7 cellular contexts compared by ENCODE assay signal in genomic region chr19:13031917-13032623, GRCh38. TPM values are rescaled to one million over a fixed set of nuclear protein-coding genes. Genes with fewer than 3 reads are reported as not detected.
DNase-seq lines count a peak whose midpoint lies in the region; ATAC-seq and TF ChIP-seq lines count a peak whose summit lies in the region.

No MANE protein-coding gene starts in this region.

- 21 to 41% methylated on average over 12 of the region's 12 CpGs for WGBS in tibial nerve, 2 donors

- peaks cover 2 to 98% (median 55%) of the 10 kb centered on the region in 4 donors for H3K4me1 ChIP-seq in tibial nerve

- peaks cover 0 to 7% (median 0%) of the 10 kb centered on the region in 3 donors for H3K36me3 ChIP-seq in tibial nerve

- DNase-seq in NCI-H2029 (lab: John Stamatoyannopoulos, UW) (peak; percentile 43), astrocyte of the spinal cord (ENCODE audit: low read depth, low spot score) (peak; percentile 43), left kidney (ENCODE audit: low read depth, low spot score) (peak; percentile 83), tibial nerve (ENCODE audit: low spot score in 2 of 2) (peak in 1 of 2 donors; percentile 46), OCI-M1 (lab: John Stamatoyannopoulos, UW) (no peak)
- DNase-seq in stimulated activated CD8-positive, alpha-beta memory T cell treated with anti-CD3 and anti-CD28 coated beads, Interleukin-4, amount 100 ng/mL, for 48 hours: no peak

- no peak overlapping the region for H3K4me3 ChIP-seq in astrocyte of the spinal cord (ENCODE audit: low read depth, low read length)
- no peak overlapping the region for H3K4me3 ChIP-seq in tibial nerve

- H3K9me3 ChIP-seq in tibial nerve: no peaks in the 10 kb centered on the region

- no peak for TF ChIP-seq CTCF in astrocyte of the spinal cord (IDR thresholded peaks at IDR 0.05; ENCODE audit: low read depth, low read length)
- no peak for TF ChIP-seq CTCF in tibial nerve (IDR thresholded peaks at IDR 0.05)

- peak overlapping the region; percentile 60 to 90 (median 80) for H3K27ac ChIP-seq in tibial nerve

- ATAC-seq in GM19455 (IDR thresholded peaks at IDR 0.05; ENCODE audit: unreplicated experiment): no peak

- in situ Hi-C loops in astrocyte of the spinal cord (cut with HindIII; ENCODE audit: low sequenced_read_pairs): no loop called here

- no peak for TF ChIP-seq POLR2A in tibial nerve (IDR thresholded peaks at IDR 0.05)

- H3K27me3 ChIP-seq in tibial nerve: no peaks in the 10 kb centered on the region

- TF ChIP-seq EP300 in tibial nerve (IDR thresholded peaks at IDR 0.05): peak in 1 of 2 donors; percentile 14

RNA-seq across cellular contexts. Expression of gene NFIX, which starts 36.8 kb away (rescaled TPM):
- total RNA-seq in tibial nerve: 10 to 100 TPM; 39.8 to 55.8 (median 48.2) TPM

Comparison
In these comparisons a context has a peak if more than half of its experiments do, and no peak if none do; other contexts are left out.
1. DNase-seq: peak in NCI-H2029 (single experiment), astrocyte of the spinal cord (single experiment) and left kidney (single experiment); none in stimulated activated CD8-positive, alpha-beta memory T cell treated with anti-CD3 and anti-CD28 coated beads, Interleukin-4, amount 100 ng/mL, for 48 hours (single experiment) and OCI-M1 (single experiment).